30 cellular contexts compared by ENCODE assay signal in the genomic region with DNA sequence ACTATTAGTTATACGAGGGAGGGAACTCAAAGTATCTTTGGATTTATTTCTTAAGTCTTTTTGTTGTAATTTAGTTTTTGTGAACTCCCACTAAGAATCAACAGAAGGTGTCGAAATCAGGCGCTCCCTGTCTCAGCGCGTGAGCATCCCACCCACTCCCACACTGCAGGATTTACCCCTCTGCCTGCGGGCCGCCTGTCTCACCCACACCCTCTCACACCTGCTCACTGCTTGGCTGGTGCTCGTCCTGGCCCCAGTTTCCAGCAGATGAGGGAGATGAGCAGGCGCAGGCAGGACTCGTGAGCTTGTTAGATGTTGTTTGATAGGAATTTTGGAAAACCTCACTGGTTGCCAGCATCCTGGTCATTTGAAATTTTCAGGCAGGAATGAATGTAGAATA. TPM values are rescaled to one million over a fixed set of nuclear protein-coding genes. Genes with fewer than 3 reads are reported as not detected.
"Had no signal": no experiment of that assay in that cellular context is flagged by ENCODE, and none has a peak within 500 bp of the region (broad histone marks: within the 10 kb centered on the region; RNA-seq: fewer than 3 reads in every experiment).

No MANE protein-coding gene starts in this region.

- H3K4me3 Mint-ChIP-seq: activated CD4-positive, alpha-beta T cell treated with anti-CD3 and anti-CD28 coated beads for 36 hours; activated CD8-positive, alpha-beta memory T cell treated with anti-CD3 and anti-CD28 coated beads, Interleukin-2, amount 10 ng/mL, durations not matched to agents 7 days and 5 days; activated CD8-positive, alpha-beta T cell treated with anti-CD3 and anti-CD28 coated beads, Interleukin-2, amount 10 ng/mL, durations not matched to agents 7 days and 5 days; brain; naive thymus-derived CD4-positive, alpha-beta T cell; neural progenitor cell; stimulated activated effector memory CD8-positive, alpha-beta T cell treated with anti-CD3 and anti-CD28 coated beads, Interleukin-12 subunit alpha, Interleukin-12 subunit beta, amount 100 ng/mL, for 72 hours had no signal

- H3K27me3 ChIP-seq: ascending aorta, cardiac muscle cell, gastroesophageal sphincter, left lung, neural progenitor cell, suprapubic skin, tibial artery had no signal

- H3K4me3 ChIP-seq: ascending aorta, cardiac muscle cell, gastroesophageal sphincter, left lung, neural progenitor cell, skin epidermis, suprapubic skin, tibial artery had no signal

- H3K4me1 ChIP-seq: ascending aorta, gastroesophageal sphincter, left lung, neural progenitor cell, suprapubic skin, tibial artery had no signal

- H3K9ac ChIP-seq: neural progenitor cell had no signal

- H3K4me1 Mint-ChIP-seq: activated CD4-positive, alpha-beta T cell treated with anti-CD3 and anti-CD28 coated beads for 36 hours; activated CD8-positive, alpha-beta memory T cell treated with anti-CD3 and anti-CD28 coated beads, Interleukin-2, amount 10 ng/mL, durations not matched to agents 7 days and 5 days; naive thymus-derived CD4-positive, alpha-beta T cell; stimulated activated effector memory CD8-positive, alpha-beta T cell treated with anti-CD3 and anti-CD28 coated beads, Interleukin-12 subunit alpha, Interleukin-12 subunit beta, amount 100 ng/mL, for 72 hours had no signal

- H3K36me3 ChIP-seq: neural progenitor cell had no signal

- H3K27ac Mint-ChIP-seq: activated CD4-positive, alpha-beta T cell treated with anti-CD3 and anti-CD28 coated beads for 36 hours; activated CD8-positive, alpha-beta memory T cell treated with anti-CD3 and anti-CD28 coated beads, Interleukin-2, amount 10 ng/mL, durations not matched to agents 7 days and 5 days; activated CD8-positive, alpha-beta T cell treated with anti-CD3 and anti-CD28 coated beads, Interleukin-2, amount 10 ng/mL, durations not matched to agents 7 days and 5 days; activated naive CD4-positive, alpha-beta T cell treated with anti-CD3 and anti-CD28 coated beads, Interleukin-2, amount 50 U/mL, for 72 hours; naive thymus-derived CD4-positive, alpha-beta T cell; neural progenitor cell; stimulated activated effector memory CD8-positive, alpha-beta T cell treated with anti-CD3 and anti-CD28 coated beads, Interleukin-12 subunit alpha, Interleukin-12 subunit beta, amount 100 ng/mL, for 72 hours had no signal

- H3K9me3 ChIP-seq: ascending aorta, gastroesophageal sphincter, left lung, suprapubic skin, tibial artery had no signal

- H2AFZ ChIP-seq: neural progenitor cell had no signal

- ATAC-seq: activated CD4-positive, alpha-beta T cell treated with anti-CD3 and anti-CD28 coated beads for 36 hours; activated CD8-positive, alpha-beta memory T cell treated with anti-CD3 and anti-CD28 coated beads, Interleukin-2, amount 10 ng/mL, durations not matched to agents 7 days and 5 days; activated CD8-positive, alpha-beta T cell treated with anti-CD3 and anti-CD28 coated beads, Interleukin-2, amount 10 ng/mL, durations not matched to agents 7 days and 5 days; gastroesophageal sphincter; left lung; naive thymus-derived CD4-positive, alpha-beta T cell; stimulated activated effector memory CD8-positive, alpha-beta T cell treated with anti-CD3 and anti-CD28 coated beads, Interleukin-12 subunit alpha, Interleukin-12 subunit beta, amount 100 ng/mL, for 72 hours had no signal

- FAIRE-seq: endothelial cell of umbilical vein had no signal

- H3K27ac ChIP-seq: ascending aorta, cardiac muscle cell, gastroesophageal sphincter, left lung, neural progenitor cell, skin epidermis, suprapubic skin, tibial artery had no signal

- H3K36me3 Mint-ChIP-seq: activated CD8-positive, alpha-beta memory T cell treated with anti-CD3 and anti-CD28 coated beads, Interleukin-2, amount 10 ng/mL, durations not matched to agents 7 days and 5 days; activated naive CD4-positive, alpha-beta T cell treated with anti-CD3 and anti-CD28 coated beads, Interleukin-2, amount 50 U/mL, for 72 hours had no signal

- DNase-seq: activated CD4-positive, alpha-beta T cell treated with anti-CD3 and anti-CD28 coated beads for 36 hours; activated CD4-positive, CD25-positive, alpha-beta regulatory T cell; activated CD8-positive, alpha-beta memory T cell treated with anti-CD3 and anti-CD28 coated beads, Interleukin-2, amount 10 ng/mL, durations not matched to agents 7 days and 5 days; activated CD8-positive, alpha-beta T cell treated with anti-CD3 and anti-CD28 coated beads, Interleukin-2, amount 10 ng/mL, durations not matched to agents 7 days and 5 days; activated naive CD4-positive, alpha-beta T cell; activated T-cell treated with anti-CD3 and anti-CD28 coated beads, Interleukin-2, amount 50 U/mL, for 48 hours; cortex of kidney; hippocampal formation; kidney glomerular epithelial cell; mammary epithelial cell; stimulated activated CD4-positive, alpha-beta T cell treated with anti-CD3 and anti-CD28 coated beads, Interleukin-4, amount 100 ng/mL, for 24 hours; T-helper 1 cell had no signal

- H3K27me3 Mint-ChIP-seq: activated CD4-positive, alpha-beta T cell treated with anti-CD3 and anti-CD28 coated beads for 36 hours; activated CD8-positive, alpha-beta memory T cell treated with anti-CD3 and anti-CD28 coated beads, Interleukin-2, amount 10 ng/mL, durations not matched to agents 7 days and 5 days; brain; naive thymus-derived CD4-positive, alpha-beta T cell had no signal

- H3K9me3 Mint-ChIP-seq: activated naive CD4-positive, alpha-beta T cell treated with anti-CD3 and anti-CD28 coated beads, Interleukin-2, amount 50 U/mL, for 72 hours; brain; naive thymus-derived CD4-positive, alpha-beta T cell; neural progenitor cell; stimulated activated effector memory CD8-positive, alpha-beta T cell treated with anti-CD3 and anti-CD28 coated beads, Interleukin-12 subunit alpha, Interleukin-12 subunit beta, amount 100 ng/mL, for 72 hours had no signal

- H3K4me2 ChIP-seq: neural progenitor cell had no signal

RNA-seq across cellular contexts. Expression of a gene that starts 20.8 kb away (rescaled TPM):
- total RNA-seq: activated CD4-positive, alpha-beta T cell treated with anti-CD3 and anti-CD28 coated beads for 36 hours; activated CD8-positive, alpha-beta memory T cell treated with anti-CD3 and anti-CD28 coated beads, Interleukin-2, amount 10 ng/mL, durations not matched to agents 7 days and 5 days; activated CD8-positive, alpha-beta T cell treated with anti-CD3 and anti-CD28 coated beads, Interleukin-2, amount 10 ng/mL, durations not matched to agents 7 days and 5 days; activated naive CD4-positive, alpha-beta T cell treated with anti-CD3 and anti-CD28 coated beads, Interleukin-2, amount 50 U/mL, for 72 hours; fibroblast of villous mesenchyme; mammary epithelial cell; osteoblast; sciatic nerve; suprapubic skin; ureter had no signal
- polyA plus RNA-seq: fibroblast of lung; mammary epithelial cell; naive thymus-derived CD4-positive, alpha-beta T cell had no signal

RNA-seq across cellular contexts. Expression of a gene that starts 42.1 kb away (rescaled TPM):
- total RNA-seq: activated CD4-positive, alpha-beta T cell treated with anti-CD3 and anti-CD28 coated beads for 36 hours; activated CD8-positive, alpha-beta memory T cell treated with anti-CD3 and anti-CD28 coated beads, Interleukin-2, amount 10 ng/mL, durations not matched to agents 7 days and 5 days; activated CD8-positive, alpha-beta T cell treated with anti-CD3 and anti-CD28 coated beads, Interleukin-2, amount 10 ng/mL, durations not matched to agents 7 days and 5 days; activated naive CD4-positive, alpha-beta T cell treated with anti-CD3 and anti-CD28 coated beads, Interleukin-2, amount 50 U/mL, for 72 hours; endothelial cell of umbilical vein; fibroblast of villous mesenchyme; naive thymus-derived CD4-positive, alpha-beta T cell; osteoblast; sciatic nerve had no signal
- polyA plus RNA-seq: endothelial cell of umbilical vein; fibroblast of lung; naive thymus-derived CD4-positive, alpha-beta T cell had no signal
